ENCODE assay signal across 23 cellular contexts in the genomic region with DNA sequence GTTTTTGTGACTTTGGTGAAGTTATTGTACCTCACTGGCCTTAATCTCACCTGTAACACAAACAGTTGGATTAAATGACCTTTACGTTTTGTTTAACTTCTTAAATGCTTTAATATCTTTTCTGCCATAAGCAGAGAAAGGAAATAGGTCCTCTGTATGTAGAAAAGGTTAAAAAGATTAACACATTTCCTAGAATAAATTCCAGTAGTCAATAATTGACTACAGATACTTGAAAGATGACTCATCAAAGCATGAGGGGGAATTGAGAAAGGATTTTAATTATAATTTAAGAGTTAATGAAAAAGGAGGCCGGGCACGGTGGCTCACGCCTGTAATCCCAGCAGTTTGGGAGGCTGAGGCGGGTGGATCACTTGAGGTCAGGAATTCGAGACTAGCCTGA.
"Had no signal": no experiment of that assay in that cellular context is flagged by ENCODE, and none has a peak within 500 bp of the region (broad histone marks: within the 10 kb centered on the region; RNA-seq: fewer than 3 reads in every experiment).

No MANE protein-coding gene starts in this region.

- H3K4me1 ChIP-seq: esophagus muscularis mucosa, parathyroid adenoma, sigmoid colon, stomach, transverse colon had no signal

- H3K4me3 Mint-ChIP-seq: dendritic cell treated with granulocyte-macrophage colony-stimulating factor and Interleukin-4, amounts not matched to agents 40 ng/mL and 50 ng/mL, for 4 days; effector memory CD8-positive, alpha-beta T cell; naive B cell; nephron progenitor cell had no signal

- DNase-seq: effector memory CD8-positive, alpha-beta T cell; gastrocnemius medialis; glutamatergic neuron; islet precursor cell; left colon; left ventricle myocardium superior; mesendoderm; naive B cell; nephron progenitor cell; psoas muscle; sigmoid colon; stimulated activated CD4-positive, alpha-beta T cell treated with anti-CD3 and anti-CD28 coated beads, Interleukin-12 subunit alpha, Interleukin-12 subunit beta, amount 100 ng/mL, for 4 hours; stimulated activated naive CD4-positive, alpha-beta T cell; stomach; substantia nigra; transverse colon had no signal

- H3K9me3 Mint-ChIP-seq: dendritic cell treated with granulocyte-macrophage colony-stimulating factor and Interleukin-4, amounts not matched to agents 40 ng/mL and 50 ng/mL, for 4 days; effector memory CD8-positive, alpha-beta T cell; naive B cell; nephron progenitor cell had no signal

- H3K27me3 Mint-ChIP-seq: dendritic cell treated with granulocyte-macrophage colony-stimulating factor and Interleukin-4, amounts not matched to agents 40 ng/mL and 50 ng/mL, for 4 days; effector memory CD8-positive, alpha-beta T cell; naive B cell had no signal

- H3K4me3 ChIP-seq: esophagus muscularis mucosa, gastrocnemius medialis, lung, psoas muscle, sigmoid colon, skin epidermis, stomach, thoracic aorta, transverse colon had no signal

- H3K27ac ChIP-seq: epithelial cell of prostate, esophagus muscularis mucosa, parathyroid adenoma, psoas muscle, sigmoid colon, skin epidermis, stomach, thoracic aorta, transverse colon had no signal

- H3K4me1 Mint-ChIP-seq: nephron progenitor cell had no signal

- H3K9me3 ChIP-seq: esophagus muscularis mucosa, gastrocnemius medialis, psoas muscle, sigmoid colon, stomach, thoracic aorta, transverse colon had no signal

- H3K27me3 ChIP-seq: esophagus muscularis mucosa, gastrocnemius medialis, sigmoid colon, stomach, transverse colon had no signal

- H3K27ac Mint-ChIP-seq: dendritic cell treated with granulocyte-macrophage colony-stimulating factor and Interleukin-4, amounts not matched to agents 40 ng/mL and 50 ng/mL, for 4 days; nephron progenitor cell had no signal
